In the genomic region with DNA sequence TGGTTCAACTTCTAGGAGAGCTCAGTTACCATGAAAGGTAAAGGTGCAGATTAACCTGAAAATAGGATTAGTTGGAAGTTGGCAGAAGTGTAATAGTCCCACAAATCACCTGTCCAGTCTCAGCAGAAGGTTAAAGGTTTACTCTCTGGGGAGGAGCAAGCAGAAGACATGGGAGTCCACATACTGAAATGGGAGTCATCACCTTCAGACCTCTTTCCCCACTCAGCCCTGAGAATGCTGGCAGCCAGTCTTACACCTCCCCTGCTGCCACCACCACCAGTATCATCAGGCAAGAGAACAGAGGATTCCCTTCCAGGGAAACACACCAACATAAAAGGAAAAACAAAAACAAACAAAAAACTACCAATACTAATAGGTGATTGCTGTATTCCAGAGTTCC, we compare ENCODE assay signal across 14 cellular contexts.
DNase-seq lines count a peak whose midpoint lies in the region; TF ChIP-seq lines count a peak whose summit lies in the region.
"Had no signal": no experiment of that assay in that cellular context is flagged by ENCODE, and none has a peak within 500 bp of the region (broad histone marks: within the 10 kb centered on the region; RNA-seq: fewer than 3 reads in every experiment).

No MANE protein-coding gene starts in this region.

- H3K9ac ChIP-seq in BLaER1 treated with 17β-estradiol and CSF1 and Interleukin-3, amounts not matched to agents 10 nM and 100 nM: peak overlapping the region in 2 of 11 experiments; percentile 8 to 10; a peak in 1 of 22 replicates
- H3K9ac ChIP-seq: KMS-11, SK-N-SH had no signal

- no peaks in the 10 kb centered on the region for H3K36me3 ChIP-seq in BLaER1 treated with 17β-estradiol and CSF1 and Interleukin-3, amounts not matched to agents 10 nM and 100 nM

- peak overlapping the region in 7 of 11 experiments; percentile 49 to 67 (median 63); a peak in 13 of 22 replicates for H3K4me2 ChIP-seq in BLaER1 treated with 17β-estradiol and CSF1 and Interleukin-3, amounts not matched to agents 10 nM and 100 nM
- H3K4me2 ChIP-seq: KMS-11, SK-N-SH had no signal

- DNase-seq in ELR (ENCODE audit: low read depth) (peak; percentile 37), RPMI8226 (peak; percentile 19), epithelial cell of prostate (ENCODE audit: low read depth, low spot score) (no peak), GM10266 (ENCODE audit: extremely low spot score) (no peak), GF-D8 (lab: John Stamatoyannopoulos, UW) (no peak), DMS53 treated with DMSO at 0.1 percent for 48 hours (lab: John Stamatoyannopoulos, UW; ENCODE audit: unreplicated experiment) (no peak)
- DNase-seq in activated naive CD4-positive, alpha-beta T cell treated with Interleukin-2 at 50 U/mL for 16 hours: no peak
- DNase-seq: CD8-positive, alpha-beta T cell; DMS79; GDM1; NCI-H510A; SK-N-SH had no signal

- peaks cover 0 to 13% (median 9%) of the 10 kb centered on the region in 11 experiments; a peak in 9 of 22 replicates for H3K9me3 ChIP-seq in BLaER1 treated with 17β-estradiol and CSF1 and Interleukin-3, amounts not matched to agents 10 nM and 100 nM (replicated peaks in 1 of 11)
- H3K9me3 ChIP-seq: SK-N-SH had no signal

- peak overlapping the region in 5 of 11 experiments; percentile 36 to 70 (median 52); a peak in 10 of 22 replicates for H3K27ac ChIP-seq in BLaER1 treated with 17β-estradiol and CSF1 and Interleukin-3, amounts not matched to agents 10 nM and 100 nM
- peak overlapping the region; percentile 33 for H3K27ac ChIP-seq in epithelial cell of prostate
- H3K27ac ChIP-seq: KMS-11 had no signal

- H3K4me3 ChIP-seq in BLaER1 treated with 17β-estradiol and CSF1 and Interleukin-3, amounts not matched to agents 10 nM and 100 nM: no peak overlapping the region

- no peaks in the 10 kb centered on the region for H4K20me1 ChIP-seq in BLaER1 treated with 17β-estradiol and CSF1 and Interleukin-3, amounts not matched to agents 10 nM and 100 nM

- TF ChIP-seq CTCF in GM10266 (IDR thresholded peaks at IDR 0.05; ENCODE audit: control insufficient read depth, insufficient read depth, low read depth, missing control alignments): no peak

- no peaks in the 10 kb centered on the region for H3K27me3 ChIP-seq in BLaER1 treated with 17β-estradiol and CSF1 and Interleukin-3, amounts not matched to agents 10 nM and 100 nM

- H3K4me1 ChIP-seq in BLaER1 treated with 17β-estradiol and CSF1 and Interleukin-3, amounts not matched to agents 10 nM and 100 nM: peaks cover 45 to 98% (median 86%) of the 10 kb centered on the region in 10 experiments

Comparison
In these comparisons a context has a peak if more than half of its experiments do, and no peak if none do; other contexts are left out.
1. DNase-seq: peak in ELR (single experiment) and RPMI8226 (single experiment); none in epithelial cell of prostate (single experiment), activated naive CD4-positive, alpha-beta T cell treated with Interleukin-2 at 50 U/mL for 16 hours (single experiment), GM10266 (single experiment), GF-D8 (single experiment) and DMS53 treated with DMSO at 0.1 percent for 48 hours (single experiment).